In genomic region chr10:73167557-73168485, GRCh38 we compare ENCODE assay signal across 8 cellular contexts. TPM values are rescaled to one million over a fixed set of nuclear protein-coding genes. Genes with fewer than 3 reads are reported as not detected.
DNase-seq lines count a peak whose midpoint lies in the region; ATAC-seq and TF ChIP-seq lines count a peak whose summit lies in the region.

ECD (minus strand) TSS chr10:73168008; CDS start chr10:73163937, 4,071 bp downstream.
FAM149B1 (plus strand) TSS chr10:73168119; CDS start chr10:73168340, 221 bp downstream.

- H3K4me3 Mint-ChIP-seq in T-helper 17 cell (peak within 1 kb of the TSS; percentile 98), progenitor cell of endocrine pancreas (ENCODE audit: low read depth) (peak within 1 kb of the TSS; percentile 100)

- H3K9me3 ChIP-seq in T-helper 17 cell (ENCODE audit: control insufficient read depth, low read length, poor library complexity, severe bottlenecking): no peaks in the 10 kb centered on the region
- no peaks in the 10 kb centered on the region for H3K9me3 ChIP-seq in left ventricle myocardium inferior (replicated peaks)

- peak; percentile 94 for DNase-seq in GM13976 (ENCODE audit: low spot score)
- DNase-seq in NCI-H1694 treated with DMSO at 0.1 percent for 48 hours (lab: John Stamatoyannopoulos, UW): peak; percentile 73
- peak; percentile 79 to 84 (median 80) for DNase-seq in T-helper 17 cell
- DNase-seq in amygdala (lab: John Stamatoyannopoulos, UW): peak; percentile 63 to 96 (median 89)
- DNase-seq in left ventricle myocardium inferior: peak; percentile 94
- peak; percentile 89 for DNase-seq in progenitor cell of endocrine pancreas (ENCODE audit: low spot score, unreplicated experiment)
- DNase-seq in ureter (ENCODE audit: low spot score): peak; percentile 95

- H3K4me3 ChIP-seq in left ventricle myocardium inferior: peak within 1 kb of the TSS; percentile 89

- intact Hi-C loops in left ventricle myocardium inferior (cut with micrococcal nuclease): no loop called here

- H3K27ac Mint-ChIP-seq in T-helper 17 cell (peak within 1 kb of the TSS; percentile 98), progenitor cell of endocrine pancreas (peak within 1 kb of the TSS; percentile 100)

- in situ Hi-C loops in GM13976 (cut with MboI; ENCODE audit: low sequenced_read_pairs, unreplicated experiment): loop anchor here (25.0 kb wide), 1 partner anchor 806 kb away; the partner anchor contains the start of gene DNAJB12

- ATAC-seq in HG02870 (IDR thresholded peaks at IDR 0.05; ENCODE audit: unreplicated experiment) (peak; percentile 93), T-helper 17 cell (peak; percentile 95)

- H3K4me1 Mint-ChIP-seq in T-helper 17 cell (peaks cover 33% of the 10 kb centered on the region), progenitor cell of endocrine pancreas (ENCODE audit: low read depth) (peaks cover 14% of the 10 kb centered on the region)

- peaks cover 5% of the 10 kb centered on the region for H3K36me3 Mint-ChIP-seq in T-helper 17 cell (ENCODE audit: low read depth)
- H3K36me3 Mint-ChIP-seq in progenitor cell of endocrine pancreas (ENCODE audit: insufficient read depth): peaks cover 4% of the 10 kb centered on the region

- peak within 1 kb of the TSS; percentile 96 for H3K27ac ChIP-seq in left ventricle myocardium inferior (replicated peaks)

- H3K27me3 Mint-ChIP-seq in T-helper 17 cell (no peaks in the 10 kb centered on the region), progenitor cell of endocrine pancreas (no peaks in the 10 kb centered on the region)

- TF ChIP-seq CTCF in GM13976 (IDR thresholded peaks at IDR 0.05; ENCODE audit: borderline replicate concordance, control extremely low read depth, extremely low read depth, insufficient read depth, missing control alignments) (peak; percentile 19), left ventricle myocardium inferior (IDR thresholded peaks at IDR 0.05; ENCODE audit: borderline replicate concordance) (peak; percentile 21), progenitor cell of endocrine pancreas (IDR thresholded peaks at IDR 0.05; ENCODE audit: unreplicated experiment) (peak; percentile 28)

- H3K27me3 ChIP-seq in left ventricle myocardium inferior (ENCODE audit: low read depth): no peaks in the 10 kb centered on the region

- no peaks in the 10 kb centered on the region for H3K9me3 Mint-ChIP-seq in progenitor cell of endocrine pancreas (ENCODE audit: low read depth)

- H3K36me3 ChIP-seq in left ventricle myocardium inferior: peaks cover 13% of the 10 kb centered on the region

- H3K4me1 ChIP-seq in left ventricle myocardium inferior: peaks cover 56% of the 10 kb centered on the region

RNA-seq across cellular contexts. Expression of gene ECD, which starts in this region (rescaled TPM):
- total RNA-seq in T-helper 17 cell (10 to 100 TPM; 41.3 to 50.5 TPM), left ventricle myocardium inferior (15.8 TPM), progenitor cell of endocrine pancreas (28.8 and 29.7 TPM in 2 replicates), ureter (39.1 TPM)

RNA-seq across cellular contexts. Expression of gene FAM149B1, which starts in this region (rescaled TPM):
- total RNA-seq in T-helper 17 cell (10 to 100 TPM; 12.5 to 13.4 TPM), left ventricle myocardium inferior (14.0 TPM), progenitor cell of endocrine pancreas (35.3 and 35.9 TPM in 2 replicates), ureter (32.9 TPM)

Comparison
In these comparisons a context has a peak if more than half of its experiments do, and no peak if none do; other contexts are left out.
1. Peak in every context shown above with its lines: DNase-seq, ATAC-seq, H3K4me3 ChIP-seq and H3K27ac ChIP-seq.